Comparison of ENCODE assay signal across 1 cellular context in genomic region chr9:32360983-32361673, GRCh38.
TF ChIP-seq lines count a peak whose summit lies in the region.

No MANE protein-coding gene starts in this region.

TF ChIP-seq in HepG2, 621 proteins besides CTCF, POLR2A, EP300 and RAD21 (continued from another document):
- TF ChIP-seq, protein P1, sequence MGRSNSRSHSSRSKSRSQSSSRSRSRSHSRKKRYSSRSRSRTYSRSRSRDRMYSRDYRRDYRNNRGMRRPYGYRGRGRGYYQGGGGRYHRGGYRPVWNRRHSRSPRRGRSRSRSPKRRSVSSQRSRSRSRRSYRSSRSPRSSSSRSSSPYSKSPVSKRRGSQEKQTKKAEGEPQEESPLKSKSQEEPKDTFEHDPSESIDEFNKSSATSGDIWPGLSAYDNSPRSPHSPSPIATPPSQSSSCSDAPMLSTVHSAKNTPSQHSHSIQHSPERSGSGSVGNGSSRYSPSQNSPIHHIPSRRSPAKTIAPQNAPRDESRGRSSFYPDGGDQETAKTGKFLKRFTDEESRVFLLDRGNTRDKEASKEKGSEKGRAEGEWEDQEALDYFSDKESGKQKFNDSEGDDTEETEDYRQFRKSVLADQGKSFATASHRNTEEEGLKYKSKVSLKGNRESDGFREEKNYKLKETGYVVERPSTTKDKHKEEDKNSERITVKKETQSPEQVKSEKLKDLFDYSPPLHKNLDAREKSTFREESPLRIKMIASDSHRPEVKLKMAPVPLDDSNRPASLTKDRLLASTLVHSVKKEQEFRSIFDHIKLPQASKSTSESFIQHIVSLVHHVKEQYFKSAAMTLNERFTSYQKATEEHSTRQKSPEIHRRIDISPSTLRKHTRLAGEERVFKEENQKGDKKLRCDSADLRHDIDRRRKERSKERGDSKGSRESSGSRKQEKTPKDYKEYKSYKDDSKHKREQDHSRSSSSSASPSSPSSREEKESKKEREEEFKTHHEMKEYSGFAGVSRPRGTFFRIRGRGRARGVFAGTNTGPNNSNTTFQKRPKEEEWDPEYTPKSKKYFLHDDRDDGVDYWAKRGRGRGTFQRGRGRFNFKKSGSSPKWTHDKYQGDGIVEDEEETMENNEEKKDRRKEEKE (IDR thresholded peaks at IDR 0.05) = no peak
- no peak for TF ChIP-seq RNF2 (conservative IDR thresholded peaks at IDR 0.05; ENCODE audit: low read depth)
- peak; percentile 17; the same call in 1 of the 2 replicates for TF ChIP-seq MAFF (IDR thresholded peaks at IDR 0.05; ENCODE audit: low read depth, low read length)
